ENCODE assay signal across 8 cellular contexts in genomic region chr9:128688501-128689292, GRCh38. TPM values are rescaled to one million over a fixed set of nuclear protein-coding genes. Genes with fewer than 3 reads are reported as not detected.
DNase-seq lines count a peak whose midpoint lies in the region; ATAC-seq and TF ChIP-seq lines count a peak whose summit lies in the region.

TSS of gene SET (plus strand) at chr9:128689222. CDS start at chr9:128689583, 361 bp downstream.

- H3K36me3 ChIP-seq in ascending aorta, result peaks cover 14 to 20% of the 10 kb centered on the region in 2 donors
- H3K36me3 ChIP-seq in rectal smooth muscle tissue (ENCODE audit: control insufficient read depth, insufficient read depth, low read length), result peaks cover 8% of the 10 kb centered on the region
- peaks cover 0 to 24% of the 10 kb centered on the region in 2 donors for H3K36me3 ChIP-seq in vagina

- H3K4me1 ChIP-seq in ascending aorta, result peaks cover 10 to 14% of the 10 kb centered on the region in 2 donors
- H3K4me1 ChIP-seq in right cardiac atrium (ENCODE audit: control insufficient read depth, insufficient read depth, low read length), result peaks cover 3% of the 10 kb centered on the region
- peaks cover 12% of the 10 kb centered on the region for H3K4me1 ChIP-seq in rectal smooth muscle tissue (ENCODE audit: control insufficient read depth, insufficient read depth, low read length)
- H3K4me1 ChIP-seq in vagina, result peaks cover 42% of the 10 kb centered on the region

- intact Hi-C loops in ascending aorta (cut with DNase I), result loop anchor here (1.0 to 2.0 kb wide), 3 partner anchors 32 to 53 kb away; partner anchors contain the start of genes DYNC2I2 and ZDHHC12
- intact Hi-C loops in right cardiac atrium (cut with DNase I), result no loop called here
- intact Hi-C loops in vagina (cut with DNase I), result loop anchor here (10.0 kb wide), 1 partner anchor 134 kb away; the partner anchor contains the start of gene SPTAN1

- DNase-seq in GM13977 (ENCODE audit: low spot score), result peak; percentile 100
- peak; percentile 24 for DNase-seq in NCI-H187 treated with DMSO at 0.1 percent for 48 hours (lab: John Stamatoyannopoulos, UW)
- peak; percentile 95 for DNase-seq in T-helper 2 cell treated with Interferon-gamma antibody and Interleukin-4, amounts not matched to agents 5 μg/mL and 100 μg/mL, for 36 hours (ENCODE audit: low spot score)
- peak; percentile 66 to 95 for DNase-seq in ascending aorta (ENCODE audit: low spot score in 2 of 2)
- DNase-seq in right cardiac atrium, result peak; percentile 97 to 99 (median 99)
- DNase-seq in vagina (ENCODE audit: extremely low spot score in 2 of 2), result no peak

- TF ChIP-seq CTCF in GM13977 (IDR thresholded peaks at IDR 0.05; ENCODE audit: extremely low read depth, insufficient read depth, missing control alignments) (no peak), ascending aorta (IDR thresholded peaks at IDR 0.05) (no peak), vagina (IDR thresholded peaks at IDR 0.05) (no peak)

- H3K9me3 Mint-ChIP-seq in T-helper 2 cell treated with Interferon-gamma antibody and Interleukin-4, amounts not matched to agents 5 μg/mL and 100 μg/mL, for 36 hours, result no peaks in the 10 kb centered on the region

- H3K4me3 ChIP-seq in ascending aorta, result peak within 1 kb of the TSS; percentile 89 to 91
- H3K4me3 ChIP-seq in right cardiac atrium (ENCODE audit: low read length), result peak within 1 kb of the TSS; percentile 99
- H3K4me3 ChIP-seq in rectal smooth muscle tissue (ENCODE audit: low read length), result peak within 1 kb of the TSS; percentile 88
- H3K4me3 ChIP-seq in vagina, result peak within 1 kb of the TSS; percentile 79 to 97

- WGBS in right cardiac atrium, result 2% methylated on average over 93 of the region's 93 CpGs

- in situ Hi-C loops in GM13977 (cut with MboI; ENCODE audit: low pct_unique_long_range_greater_than_20kb, low sequenced_read_pairs, unreplicated experiment), result no loop called here

- peak within 1 kb of the TSS; percentile 98 for H3K27ac Mint-ChIP-seq in T-helper 2 cell treated with Interferon-gamma antibody and Interleukin-4, amounts not matched to agents 5 μg/mL and 100 μg/mL, for 36 hours

- H3K27me3 ChIP-seq in ascending aorta (no peaks in the 10 kb centered on the region), right cardiac atrium (ENCODE audit: control insufficient read depth, insufficient read depth) (no peaks in the 10 kb centered on the region), rectal smooth muscle tissue (ENCODE audit: control insufficient read depth, insufficient read depth, low read length) (no peaks in the 10 kb centered on the region), vagina (no peaks in the 10 kb centered on the region)

- peak; percentile 53 for ATAC-seq in HG02938 (IDR thresholded peaks at IDR 0.05; ENCODE audit: unreplicated experiment)
- ATAC-seq in right cardiac atrium, result peak; percentile 95 to 97

- peaks cover 42% of the 10 kb centered on the region for H3K4me1 Mint-ChIP-seq in T-helper 2 cell treated with Interferon-gamma antibody and Interleukin-4, amounts not matched to agents 5 μg/mL and 100 μg/mL, for 36 hours (ENCODE audit: low read depth)

- peak within 1 kb of the TSS; percentile 86 to 98 for H3K27ac ChIP-seq in ascending aorta
- H3K27ac ChIP-seq in right cardiac atrium (ENCODE audit: low read length), result peak within 1 kb of the TSS; percentile 90
- peak within 1 kb of the TSS; percentile 89 for H3K27ac ChIP-seq in rectal smooth muscle tissue (ENCODE audit: low read depth, low read length)
- peak within 1 kb of the TSS; percentile 97 for H3K27ac ChIP-seq in vagina

- peaks cover 32% of the 10 kb centered on the region for H3K36me3 Mint-ChIP-seq in T-helper 2 cell treated with Interferon-gamma antibody and Interleukin-4, amounts not matched to agents 5 μg/mL and 100 μg/mL, for 36 hours (ENCODE audit: low read depth)

- H3K4me3 Mint-ChIP-seq in T-helper 2 cell treated with Interferon-gamma antibody and Interleukin-4, amounts not matched to agents 5 μg/mL and 100 μg/mL, for 36 hours, result peak within 1 kb of the TSS; percentile 90

- peak; percentile 54 to 99 for TF ChIP-seq POLR2A in vagina (IDR thresholded peaks at IDR 0.05)

- H3K9me3 ChIP-seq in ascending aorta (no peaks in the 10 kb centered on the region), right cardiac atrium (ENCODE audit: control insufficient read depth, low read length) (no peaks in the 10 kb centered on the region), vagina (no peaks in the 10 kb centered on the region)

- peak within 1 kb of the TSS; percentile 13 for H3K9ac ChIP-seq in rectal smooth muscle tissue (ENCODE audit: low read length)

- H3K27me3 Mint-ChIP-seq in T-helper 2 cell treated with Interferon-gamma antibody and Interleukin-4, amounts not matched to agents 5 μg/mL and 100 μg/mL, for 36 hours (ENCODE audit: low read depth), result no peaks in the 10 kb centered on the region

RNA-seq across cellular contexts. Expression of gene SET, which starts in this region (rescaled TPM):
- total RNA-seq in ascending aorta (102 TPM), right cardiac atrium (100 to 1,000 TPM; 180 to 210 (median 191) TPM), vagina (137 TPM)
- polyA plus RNA-seq in right cardiac atrium, result 86.1 TPM

Comparison
In these comparisons a context has a peak if more than half of its experiments do, and no peak if none do; other contexts are left out.
1. DNase-seq: peak in GM13977 (single experiment), NCI-H187 treated with DMSO at 0.1 percent for 48 hours (single experiment), T-helper 2 cell treated with Interferon-gamma antibody and Interleukin-4, amounts not matched to agents 5 μg/mL and 100 μg/mL, for 36 hours (single experiment), ascending aorta (2 of 2) and right cardiac atrium (3 of 3); none in vagina (0 of 2).
2. intact Hi-C loops: an anchor here in ascending aorta (1.0 to 2.0 kb wide) and vagina (10.0 kb wide); none called in right cardiac atrium.
3. Peak in every context shown above with its lines, with median percentiles within 50 percentile points of each other: H3K27ac ChIP-seq and H3K4me3 ChIP-seq.